ENCODE assay signal across 1 cellular context in the genomic region with DNA sequence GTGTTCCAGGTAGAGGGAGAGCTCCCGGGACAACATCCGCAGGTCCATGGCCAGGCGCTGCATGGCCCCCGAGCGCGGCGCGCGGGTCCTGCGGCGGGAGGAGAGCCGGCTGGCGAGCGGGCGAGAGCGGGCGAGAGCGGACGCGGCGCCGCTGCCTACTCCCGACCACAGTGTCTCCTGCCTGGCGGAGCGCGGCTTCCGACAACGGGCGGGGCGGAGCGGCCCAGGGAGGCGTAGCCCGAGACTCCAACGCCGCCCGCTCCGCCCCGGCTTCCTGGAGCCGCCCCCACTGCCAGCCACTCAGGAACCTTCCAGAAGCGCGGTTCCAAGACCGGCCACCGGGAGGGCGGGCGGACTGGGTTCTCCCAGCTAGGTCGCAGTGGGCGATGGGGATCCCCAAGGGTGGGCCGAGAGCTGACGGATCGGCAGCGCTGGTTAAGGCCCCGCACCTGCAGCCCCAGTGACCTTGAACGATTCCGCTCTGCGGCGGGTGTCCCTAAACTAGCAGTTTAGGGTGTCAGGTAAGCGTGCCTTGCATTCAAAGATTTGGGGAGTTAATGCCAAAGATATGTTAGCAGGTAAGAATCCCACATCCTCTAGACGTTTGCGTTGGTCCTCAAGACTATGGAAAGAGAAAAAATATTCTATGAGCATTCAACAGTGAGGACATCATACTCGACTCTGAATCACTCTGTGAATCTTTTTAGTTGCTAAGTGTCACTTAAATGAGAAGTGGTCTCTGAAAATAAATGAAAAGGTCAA.
TF ChIP-seq lines count a peak whose summit lies in the region.

A gene with protein sequence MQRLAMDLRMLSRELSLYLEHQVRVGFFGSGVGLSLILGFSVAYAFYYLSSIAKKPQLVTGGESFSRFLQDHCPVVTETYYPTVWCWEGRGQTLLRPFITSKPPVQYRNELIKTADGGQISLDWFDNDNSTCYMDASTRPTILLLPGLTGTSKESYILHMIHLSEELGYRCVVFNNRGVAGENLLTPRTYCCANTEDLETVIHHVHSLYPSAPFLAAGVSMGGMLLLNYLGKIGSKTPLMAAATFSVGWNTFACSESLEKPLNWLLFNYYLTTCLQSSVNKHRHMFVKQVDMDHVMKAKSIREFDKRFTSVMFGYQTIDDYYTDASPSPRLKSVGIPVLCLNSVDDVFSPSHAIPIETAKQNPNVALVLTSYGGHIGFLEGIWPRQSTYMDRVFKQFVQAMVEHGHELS (minus strand): TSS at position 172 of the 762 bp plus-strand sequence. CDS start 109 bp downstream, at position 63.

TF ChIP-seq in PFSK-1, 5 proteins besides CTCF, POLR2A, EP300 and RAD21 (continued from another document):
- TF ChIP-seq, protein P1, sequence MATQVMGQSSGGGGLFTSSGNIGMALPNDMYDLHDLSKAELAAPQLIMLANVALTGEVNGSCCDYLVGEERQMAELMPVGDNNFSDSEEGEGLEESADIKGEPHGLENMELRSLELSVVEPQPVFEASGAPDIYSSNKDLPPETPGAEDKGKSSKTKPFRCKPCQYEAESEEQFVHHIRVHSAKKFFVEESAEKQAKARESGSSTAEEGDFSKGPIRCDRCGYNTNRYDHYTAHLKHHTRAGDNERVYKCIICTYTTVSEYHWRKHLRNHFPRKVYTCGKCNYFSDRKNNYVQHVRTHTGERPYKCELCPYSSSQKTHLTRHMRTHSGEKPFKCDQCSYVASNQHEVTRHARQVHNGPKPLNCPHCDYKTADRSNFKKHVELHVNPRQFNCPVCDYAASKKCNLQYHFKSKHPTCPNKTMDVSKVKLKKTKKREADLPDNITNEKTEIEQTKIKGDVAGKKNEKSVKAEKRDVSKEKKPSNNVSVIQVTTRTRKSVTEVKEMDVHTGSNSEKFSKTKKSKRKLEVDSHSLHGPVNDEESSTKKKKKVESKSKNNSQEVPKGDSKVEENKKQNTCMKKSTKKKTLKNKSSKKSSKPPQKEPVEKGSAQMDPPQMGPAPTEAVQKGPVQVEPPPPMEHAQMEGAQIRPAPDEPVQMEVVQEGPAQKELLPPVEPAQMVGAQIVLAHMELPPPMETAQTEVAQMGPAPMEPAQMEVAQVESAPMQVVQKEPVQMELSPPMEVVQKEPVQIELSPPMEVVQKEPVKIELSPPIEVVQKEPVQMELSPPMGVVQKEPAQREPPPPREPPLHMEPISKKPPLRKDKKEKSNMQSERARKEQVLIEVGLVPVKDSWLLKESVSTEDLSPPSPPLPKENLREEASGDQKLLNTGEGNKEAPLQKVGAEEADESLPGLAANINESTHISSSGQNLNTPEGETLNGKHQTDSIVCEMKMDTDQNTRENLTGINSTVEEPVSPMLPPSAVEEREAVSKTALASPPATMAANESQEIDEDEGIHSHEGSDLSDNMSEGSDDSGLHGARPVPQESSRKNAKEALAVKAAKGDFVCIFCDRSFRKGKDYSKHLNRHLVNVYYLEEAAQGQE (IDR thresholded peaks at IDR 0.05; ENCODE audit: insufficient read depth in 1 of 2, low read depth in 2 of 2, low read length in 2 of 2) = no peak
- TF ChIP-seq POLR2AphosphoS5 (IDR thresholded peaks at IDR 0.05; ENCODE audit: low read depth, low read length) (peak; percentile 92), FOXP2 (optimal IDR thresholded peaks at IDR 0.05; ENCODE audit: borderline replicate concordance, extremely low read depth, extremely low read length, insufficient read depth) (peak; percentile 46), SIN3A (IDR thresholded peaks at IDR 0.05; ENCODE audit: borderline replicate concordance, insufficient read depth, low read length) (no peak)
